Comparison of ENCODE assay signal across 9 cellular contexts in the genomic region with DNA sequence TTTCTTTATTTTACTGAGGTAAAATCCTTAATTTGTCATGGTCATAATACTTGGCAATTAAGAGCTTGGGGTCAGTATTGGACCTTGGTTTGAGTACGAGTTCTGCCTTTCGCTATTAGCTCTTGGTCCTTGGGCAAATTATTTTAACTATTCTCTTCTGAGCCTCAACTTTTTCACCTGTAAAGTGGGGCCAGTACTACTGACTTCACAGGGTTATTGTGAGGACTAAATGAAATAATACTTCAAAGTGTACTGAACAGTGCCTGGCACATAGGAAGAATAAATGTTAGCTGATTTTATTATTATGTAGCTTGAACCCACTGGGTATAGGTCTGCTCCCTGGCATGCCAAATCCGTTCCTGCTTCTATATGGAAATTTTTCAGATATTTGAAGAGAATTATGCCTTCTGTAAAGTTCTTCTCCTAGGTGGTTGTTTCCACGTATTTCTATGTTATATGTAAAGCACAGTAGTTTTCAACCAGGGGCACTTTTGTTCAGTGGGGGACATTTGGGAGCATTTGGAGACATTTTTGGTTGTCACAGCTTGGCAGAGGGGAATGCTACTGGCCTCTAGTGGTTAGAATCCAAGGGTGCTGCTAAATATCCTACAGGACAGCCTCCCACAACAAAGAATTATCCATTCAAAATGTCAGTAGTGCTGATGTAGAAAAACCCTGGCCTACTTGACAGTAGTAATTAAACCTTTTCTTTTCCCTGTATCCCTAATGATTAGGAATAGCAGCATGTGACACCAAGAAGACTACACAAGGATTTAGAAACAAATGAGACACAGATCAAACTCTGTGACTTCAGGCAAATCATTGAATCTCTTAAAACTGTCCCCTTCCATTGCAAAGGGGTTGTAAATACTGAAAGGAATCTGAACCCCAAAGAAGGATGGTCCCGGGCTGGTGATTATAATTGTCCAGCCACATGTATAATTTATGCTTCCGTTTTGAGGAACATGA. TPM values are rescaled to one million over a fixed set of nuclear protein-coding genes. Genes with fewer than 3 reads are reported as not detected.
DNase-seq lines count a peak whose midpoint lies in the region; ATAC-seq, FAIRE-seq and TF ChIP-seq lines count a peak whose summit lies in the region.
"Had no signal": no experiment of that assay in that cellular context is flagged by ENCODE, and none has a peak within 500 bp of the region (broad histone marks: within the 10 kb centered on the region; RNA-seq: fewer than 3 reads in every experiment).

No MANE protein-coding gene starts in this region.

- H3K4me1 ChIP-seq in GM12878 (ENCODE audit: control insufficient read depth, insufficient read depth, low read length) (peaks cover 11% of the 10 kb centered on the region; the same call in 1 of the 2 replicates), liver (ENCODE audit: control insufficient read depth in 4 of 4, insufficient read depth in 4 of 4, low read length in 3 of 4) (peaks cover 13 to 31% (median 21%) of the 10 kb centered on the region in 4 donors)

- no peaks in the 10 kb centered on the region for H3K27me3 Mint-ChIP-seq in stimulated activated naive CD8-positive, alpha-beta T cell treated with anti-CD3 and anti-CD28 coated beads, Interleukin-15, amount 100 ng/mL, for 72 hours

- peak overlapping the region; percentile 13 for H2AFZ ChIP-seq in GM12878 (ENCODE audit: control insufficient read depth, low read depth, low read length)

- SMC1A ChIA-PET in GM12878 (lab: Charles Lee; ENCODE audit: uncharacterized antibody, unreplicated experiment): interaction anchor here (0.7 to 3.2 kb wide), 15 partner anchors 11 to 189 kb away, joined by 3 to 16 read pairs (median 4); a partner anchor contains a TSS

- H3K27me3 ChIP-seq in GM12878 (replicated peaks in 1 of 2; ENCODE audit: control insufficient read depth in 2 of 2, insufficient read depth in 2 of 2, low read length in 1 of 2) (no peaks in the 10 kb centered on the region), liver (ENCODE audit: control insufficient read depth in 4 of 4, insufficient read depth in 4 of 4, low read length in 3 of 4) (no peaks in the 10 kb centered on the region)

- CTCF ChIA-PET in GM12878 (lab: Yijun Ruan, JAX): interaction anchor here (0.6 to 3.9 kb wide), 19 partner anchors 11 to 389 kb away, joined by 3 to 18 read pairs (median 4); a partner anchor contains a TSS

- intact Hi-C loops in GM12878 (cut with micrococcal nuclease; ENCODE audit: unreplicated experiment): loop anchor here (10.0 kb wide), 1 partner anchor 188 kb away; a partner anchor contains a TSS

- H3K9ac ChIP-seq in GM12878 (ENCODE audit: control insufficient read depth, insufficient read depth, low read length): peak overlapping the region; percentile 24
- H3K9ac ChIP-seq in liver (ENCODE audit: low read depth in 1 of 2, low read length in 2 of 2): no peak overlapping the region

- peaks cover 88% of the 10 kb centered on the region for H3K79me2 ChIP-seq in GM12878 (ENCODE audit: control insufficient read depth, insufficient read depth, low read length)

- H3K4me3 Mint-ChIP-seq in stimulated activated naive CD8-positive, alpha-beta T cell treated with anti-CD3 and anti-CD28 coated beads, Interleukin-15, amount 100 ng/mL, for 72 hours: peak overlapping the region; percentile 10 to 14

- H3K27ac Mint-ChIP-seq in stimulated activated naive CD8-positive, alpha-beta T cell treated with anti-CD3 and anti-CD28 coated beads, Interleukin-15, amount 100 ng/mL, for 72 hours: no peak overlapping the region

- FAIRE-seq in GM12878 (lab: Jason Lieb, UNC): no peak

- POLR2A ChIA-PET in GM12878 (lab: Charles Lee): no interaction called here

- no peak for ATAC-seq in stimulated activated naive CD8-positive, alpha-beta T cell treated with anti-CD3 and anti-CD28 coated beads, Interleukin-15, amount 100 ng/mL, for 72 hours
- ATAC-seq in stimulated activated naive CD8-positive, alpha-beta T cell treated with anti-CD3 and anti-CD28 coated beads, Interleukin-15, Interleukin-2, amounts not matched to agents 100 U/mL and 50 U/mL, for 24 hours: no peak
- no peak for ATAC-seq in GM12878
- no peak for ATAC-seq in GM19023 (IDR thresholded peaks at IDR 0.05; ENCODE audit: unreplicated experiment)
- ATAC-seq in HG02610 (IDR thresholded peaks at IDR 0.05; ENCODE audit: unreplicated experiment): no peak

- H3K9me3 Mint-ChIP-seq in stimulated activated naive CD8-positive, alpha-beta T cell treated with anti-CD3 and anti-CD28 coated beads, Interleukin-15, amount 100 ng/mL, for 72 hours: peaks cover 7 to 8% of the 10 kb centered on the region in 2 donors

- no peak for TF ChIP-seq POLR2A in GM12878 (IDR thresholded peaks at IDR 0.05; ENCODE audit: low read depth, low read length)

- TF ChIP-seq CTCF in GM12878 (IDR thresholded peaks at IDR 0.05 in 2 of 3, conservative IDR thresholded peaks at IDR 0.05 in 1 of 3; ENCODE audit: control insufficient read depth in 2 of 3, extremely low read depth in 1 of 3, insufficient read depth in 1 of 3, low read depth in 3 of 3, low read length in 3 of 3) (peak; percentile 62 to 70 (median 68)), liver (IDR thresholded peaks at IDR 0.05; ENCODE audit: low read depth, low read length, missing input control) (peak; percentile 76)

- in situ Hi-C loops in GM12878 (cut with MboI): no loop called here

- no peaks in the 10 kb centered on the region for H4K20me1 ChIP-seq in GM12878 (ENCODE audit: control insufficient read depth, insufficient read depth)

- H3K9me3 ChIP-seq in GM12878 (replicated peaks; ENCODE audit: control insufficient read depth, insufficient read depth, low read length) (no peaks in the 10 kb centered on the region; the same call in 2 of the 3 replicates), liver (ENCODE audit: control insufficient read depth in 4 of 4, low read length in 3 of 4) (no peaks in the 10 kb centered on the region)

- RAD21 ChIA-PET in GM12878 (lab: Charles Lee; ENCODE audit: unreplicated experiment): interaction anchor here (1.0 to 2.2 kb wide), 5 partner anchors 10 to 34 kb away, joined by 3 to 6 read pairs (median 5); no protein-coding TSS in a partner anchor

- H3K4me2 ChIP-seq in GM12878 (ENCODE audit: control insufficient read depth, insufficient read depth): peak overlapping the region; percentile 83

- no peak for DNase-seq in stimulated activated naive CD8-positive, alpha-beta T cell treated with anti-CD3 and anti-CD28 coated beads, Interleukin-15, amount 100 ng/mL, for 72 hours
- no peak for DNase-seq in stimulated activated naive CD8-positive, alpha-beta T cell treated with anti-CD3 and anti-CD28 coated beads, Interleukin-15, Interleukin-2, amounts not matched to agents 100 U/mL and 50 U/mL, for 24 hours
- DNase-seq in NCI-H1105 treated with DMSO at 0.1 percent for 48 hours (lab: John Stamatoyannopoulos, UW) (peak; percentile 34), GM12878 (ENCODE audit: low read depth, low spot score) (no peak), NCI-H2029 (lab: John Stamatoyannopoulos, UW) (no peak)

- H3K27ac ChIP-seq in GM12878 (ENCODE audit: control insufficient read depth, insufficient read depth): peak overlapping the region; percentile 10; the same call in 1 of the 2 replicates
- H3K27ac ChIP-seq in liver (ENCODE audit: low read depth in 1 of 2, low read length in 2 of 2): peak overlapping the region in 1 of 2 donors; percentile 3
- H3K27ac ChIP-seq: epithelial cell of prostate had no signal

- H3K36me3 ChIP-seq in GM12878 (ENCODE audit: control insufficient read depth in 2 of 2, insufficient read depth in 2 of 2, low read length in 1 of 2) (no peaks in the 10 kb centered on the region), liver (ENCODE audit: control insufficient read depth in 4 of 4, insufficient read depth in 3 of 4, low read depth in 1 of 4, low read length in 3 of 4) (no peaks in the 10 kb centered on the region)

- H3K4me3 ChIP-seq in GM12878: peak overlapping the region; percentile 51
- H3K4me3 ChIP-seq in liver (ENCODE audit: low read depth in 1 of 3, low read length in 3 of 3): no peak overlapping the region

- 65% methylated on average over 6 of the region's 6 CpGs for WGBS in GM12878 (ENCODE audit: insufficient coverage, insufficient replicate concordance, low lambda C conversion rate, missing lambda C conversion rate)
- whole genome bisulfite sequencing in liver: 81% methylated on average over 6 of the region's 6 CpGs

- peaks cover 61% of the 10 kb centered on the region for H3K4me1 Mint-ChIP-seq in stimulated activated naive CD8-positive, alpha-beta T cell treated with anti-CD3 and anti-CD28 coated beads, Interleukin-15, amount 100 ng/mL, for 72 hours

- peak; percentile 55 for TF ChIP-seq RAD21 in GM12878 (IDR thresholded peaks at IDR 0.05; ENCODE audit: insufficient read depth, low read depth, low read length)
- peak; percentile 73 to 81 for TF ChIP-seq RAD21 in liver (IDR thresholded peaks at IDR 0.05)

- BruUV-seq in GM12878 (replicated peaks; lab: Mats Ljungman, UMichigan): no TSS peak

- no peak for TF ChIP-seq EP300 in GM12878 (IDR thresholded peaks at IDR 0.05; ENCODE audit: borderline replicate concordance in 1 of 2, control insufficient read depth in 1 of 2, low read depth in 2 of 2, low read length in 2 of 2)

RNA-seq across cellular contexts. Expression of a gene that starts 4.5 kb away (rescaled TPM):
- 51.9 and 58.3 TPM in 2 replicates for total RNA-seq in GM12878 (2013; cell fraction: nucleolus; rRNA removed)
- total RNA-seq in GM12878 (2014; rRNA removed) (42.0 and 44.3 TPM in 2 replicates), GM12878 (2014; rRNA removed; fragmentation: Illumina TruSeq; extraction: Trizol) (28.1 and 28.7 TPM in 2 replicates), GM12878 (2021) (32.3 and 33.2 TPM in 2 replicates), liver (100 to 1,000 TPM in 1 of 2 donors, 10 to 100 TPM in 1; 52.2 to 121 TPM)
- polyA plus RNA-seq in GM12878 (2011; ENCODE audit: low read depth): 11.5 TPM
- polyA plus RNA-seq in GM12878 (2011; rRNA removed) (14.1 and 21.1 TPM in 2 replicates), GM12878 (2014; fragmentation: Illumina TruSeq; extraction: Trizol) (38.0 and 45.2 TPM in 2 replicates), GM12878 (2014; fragmentation: Nextera tagmentation; extraction: Ambion mirVana) (10 to 100 TPM; 21.1 to 28.6 TPM), GM12878 (2014; rRNA removed) (27.5 and 29.8 TPM in 2 replicates), GM12878 (2016; fragmentation: Nextera tagmentation; extraction: Ambion mirVana) (10 to 100 TPM; 43.4 to 46.8 TPM), liver (100 to 1,000 TPM in 1 of 2 donors, 10 to 100 TPM in 1; 53.6 to 120 TPM)
- polyA plus RNA-seq in GM12878 (2011; cell fraction: cytosol; rRNA removed): 22.0 and 26.6 TPM in 2 replicates
- polyA plus RNA-seq in GM12878 (2011; cell fraction: nucleus; rRNA removed): 34.5 and 44.1 TPM in 2 replicates
- 15.4 and 17.0 TPM in 2 replicates for polyA plus RNA-seq in GM12878 (2012)
- polyA minus RNA-seq in GM12878 (2011; rRNA and poly(A)+ RNA removed): 23.5 and 29.4 TPM in 2 replicates
- 12.0 and 13.6 TPM in 2 replicates for polyA minus RNA-seq in GM12878 (2011; cell fraction: cytosol; rRNA and poly(A)+ RNA removed)
- 30.5 and 40.9 TPM in 2 replicates for polyA minus RNA-seq in GM12878 (2011; cell fraction: nucleus; rRNA and poly(A)+ RNA removed)

RNA-seq across cellular contexts. Expression of a gene that starts 56.3 kb away (rescaled TPM):
- 25.0 and 26.9 TPM in 2 replicates for total RNA-seq in GM12878 (2013; cell fraction: nucleolus; rRNA removed)
- total RNA-seq in GM12878 (2014; rRNA removed) (71.8 and 86.6 TPM in 2 replicates), GM12878 (2014; rRNA removed; fragmentation: Illumina TruSeq; extraction: Trizol) (34.7 and 38.2 TPM in 2 replicates), GM12878 (2021) (32.4 and 35.6 TPM in 2 replicates), liver (100 to 1,000 TPM in 1 of 2 donors, 10 to 100 TPM in 1; 86.6 to 115 TPM)
- 13.1 TPM for polyA plus RNA-seq in GM12878 (2011; ENCODE audit: low read depth)
- polyA plus RNA-seq in GM12878 (2011; rRNA removed) (44.5 and 69.0 TPM in 2 replicates), GM12878 (2014; fragmentation: Illumina TruSeq; extraction: Trizol) (44.2 and 60.1 TPM in 2 replicates), GM12878 (2014; fragmentation: Nextera tagmentation; extraction: Ambion mirVana) (10 to 100 TPM; 14.2 to 26.2 TPM), GM12878 (2014; rRNA removed) (43.6 and 54.8 TPM in 2 replicates), GM12878 (2016; fragmentation: Nextera tagmentation; extraction: Ambion mirVana) (10 to 100 TPM; 50.6 to 52.5 TPM), liver (100 to 1,000 TPM in 1 of 2 donors, 10 to 100 TPM in 1; 70.6 to 181 TPM)
- 16.4 and 19.2 TPM in 2 replicates for polyA plus RNA-seq in GM12878 (2011; cell fraction: cytosol; rRNA removed)
- 17.0 and 19.5 TPM in 2 replicates for polyA plus RNA-seq in GM12878 (2011; cell fraction: nucleus; rRNA removed)
- polyA plus RNA-seq in GM12878 (2012): 29.5 and 34.0 TPM in 2 replicates
- polyA minus RNA-seq in GM12878 (2011; rRNA and poly(A)+ RNA removed): 16.2 TPM in 2 replicates
- polyA minus RNA-seq in GM12878 (2011; cell fraction: cytosol; rRNA and poly(A)+ RNA removed): 19.2 and 27.1 TPM in 2 replicates
- 18.9 and 33.4 TPM in 2 replicates for polyA minus RNA-seq in GM12878 (2011; cell fraction: nucleus; rRNA and poly(A)+ RNA removed)
